ENCODE assay signal across 1 cellular context in genomic region chr17:64920419-64921172, GRCh38.
TF ChIP-seq lines count a peak whose summit lies in the region.

No MANE protein-coding gene starts in this region.

TF ChIP-seq in H1, 55 proteins besides CTCF, POLR2A, EP300 and RAD21 (continued from another document):
- TF ChIP-seq RNF2 (IDR thresholded peaks at IDR 0.05; ENCODE audit: borderline replicate concordance, low read depth, low read length, missing control alignments, poor library complexity, severe bottlenecking): no peak
- no peak for TF ChIP-seq POLR2AphosphoS5 (IDR thresholded peaks at IDR 0.05; ENCODE audit: low read depth, low read length)
- TF ChIP-seq HDAC6 (IDR thresholded peaks at IDR 0.05; ENCODE audit: low read depth, low read length): no peak
- no peak for TF ChIP-seq SUZ12 (IDR thresholded peaks at IDR 0.05; ENCODE audit: low read length)
- no peak for TF ChIP-seq CHD7 (IDR thresholded peaks at IDR 0.05; ENCODE audit: insufficient replicate concordance, low read length)
- TF ChIP-seq HDAC2 (IDR thresholded peaks at IDR 0.05; ENCODE audit: borderline replicate concordance in 1 of 2, low read depth in 2 of 2, low read length in 2 of 2): no peak
- no peak for TF ChIP-seq KDM4A (IDR thresholded peaks at IDR 0.05; ENCODE audit: low read depth, low read length, severe bottlenecking)
- no peak for TF ChIP-seq RFX5 (IDR thresholded peaks at IDR 0.05; ENCODE audit: borderline replicate concordance, low read depth, low read length)
- no peak for TF ChIP-seq KDM1A (IDR thresholded peaks at IDR 0.05; ENCODE audit: borderline replicate concordance, low read length)
- TF ChIP-seq CBX5 (IDR thresholded peaks at IDR 0.05; ENCODE audit: low read depth, low read length): no peak
- TF ChIP-seq CREB1 (IDR thresholded peaks at IDR 0.05): no peak
- no peak for TF ChIP-seq TEAD4 (IDR thresholded peaks at IDR 0.05; ENCODE audit: low read depth, low read length)
- TF ChIP-seq MAX (IDR thresholded peaks at IDR 0.05): no peak
- no peak for TF ChIP-seq TAF1 (IDR thresholded peaks at IDR 0.05; ENCODE audit: low read depth, low read length)
- TF ChIP-seq SIN3A (conservative IDR thresholded peaks at IDR 0.05 in 1 of 2, IDR thresholded peaks at IDR 0.05 in 1 of 2; ENCODE audit: low read depth in 1 of 2, low read length in 2 of 2): no peak
- no peak for TF ChIP-seq TCF12 (IDR thresholded peaks at IDR 0.05; ENCODE audit: low read depth, low read length)
- TF ChIP-seq E2F6 (IDR thresholded peaks at IDR 0.05): no peak
TF ChIP-seq in H1: peak in this region for 0.
